ENCODE assay signal across 8 cellular contexts in genomic region chr22:50276143-50276542, GRCh38. TPM values are rescaled to one million over a fixed set of nuclear protein-coding genes. Genes with fewer than 3 reads are reported as not detected.
DNase-seq lines count a peak whose midpoint lies in the region; ATAC-seq and TF ChIP-seq lines count a peak whose summit lies in the region.

No MANE protein-coding gene starts in this region.

- H4K20me1 ChIP-seq in PC-9 (ENCODE audit: insufficient read depth) = peaks cover 26% of the 10 kb centered on the region

- no peaks in the 10 kb centered on the region for H3K9me3 ChIP-seq in PC-9 (ENCODE audit: insufficient read depth, low read depth)
- no peaks in the 10 kb centered on the region for H3K9me3 ChIP-seq in stomach

- H2AFZ ChIP-seq in PC-9 = no peak overlapping the region

- H3K4me2 ChIP-seq in PC-9 = no peak overlapping the region

- H3K4me1 ChIP-seq in PC-9 (replicated peaks; ENCODE audit: insufficient read depth) (peaks cover 28% of the 10 kb centered on the region), stomach (peaks cover 26 to 75% (median 50%) of the 10 kb centered on the region in 4 donors)

- BruUV-seq in PC-9 (replicated peaks; lab: Mats Ljungman, UMichigan) = no TSS peak

- H3K9me2 ChIP-seq in PC-9 (ENCODE audit: insufficient read depth) = no peaks in the 10 kb centered on the region

- H3K27ac ChIP-seq in PC-9 (no peak overlapping the region), stomach (peak overlapping the region; percentile 3 to 71 (median 46))

- TF ChIP-seq CTCF in PC-9 (conservative IDR thresholded peaks at IDR 0.05) (peak; percentile 72), cardiac fibroblast (IDR thresholded peaks at IDR 0.05; ENCODE audit: low read depth, low read length) (peak; percentile 35), stomach (IDR thresholded peaks at IDR 0.05) (peak in 4 of 7 experiments; percentile 36 to 94 (median 75))

- POLR2A ChIA-PET in PC-9 (lab: Charles Lee; ENCODE audit: unreplicated experiment) = no interaction called here

- 37 to 59% (median 52%) methylated on average over 20 to 25 of the region's 25 CpGs for WGBS in stomach, 5 donors

- no peak for TF ChIP-seq EP300 in stomach (IDR thresholded peaks at IDR 0.05)

- intact Hi-C loops in PC-9 (cut with micrococcal nuclease; ENCODE audit: unreplicated experiment) (no loop called here), stomach (cut with DNase I; ENCODE audit: low total_unique reads) (loop anchor here (5.0 kb wide), 1 partner anchor 61 kb away; no protein-coding TSS in a partner anchor)

- H3K79me2 ChIP-seq in PC-9 (ENCODE audit: low read depth) = peaks cover 12% of the 10 kb centered on the region

- CTCF ChIA-PET in PC-9 (lab: Charles Lee) = no interaction called here

- H3K27me3 ChIP-seq in PC-9 (ENCODE audit: insufficient read depth, low read depth) = no peaks in the 10 kb centered on the region
- H3K27me3 ChIP-seq in stomach = peaks cover 0 to 18% (median 3%) of the 10 kb centered on the region in 3 donors

- H3K36me3 ChIP-seq in PC-9 (ENCODE audit: low read depth) (peaks cover 55% of the 10 kb centered on the region), stomach (peaks cover 62 to 70% (median 64%) of the 10 kb centered on the region in 4 donors)

- TF ChIP-seq POLR2A in stomach (IDR thresholded peaks at IDR 0.05) = no peak

- H3K4me3 ChIP-seq in PC-9 (no peak overlapping the region), cardiac fibroblast (replicated peaks in 1 of 2; ENCODE audit: low read depth in 2 of 2, low read length in 2 of 2) (no peak overlapping the region), stomach (peak overlapping the region in 2 of 4 donors; percentile 6 to 7)

- DNase-seq in DMS53 (lab: John Stamatoyannopoulos, UW) (peak; percentile 76), DMS53 treated with DMSO at 0.1 percent for 48 hours (lab: John Stamatoyannopoulos, UW; ENCODE audit: unreplicated experiment) (no peak), PC-9 (no peak), cardiac fibroblast (ENCODE audit: low read depth in 2 of 2) (peak; percentile 56 to 75), kidney glomerular epithelial cell (lab: John Stamatoyannopoulos, UW) (peak; percentile 53), stomach (peak; percentile 81), islet precursor cell (no peak)

- H3F3A ChIP-seq in PC-9 (ENCODE audit: insufficient read depth, low read depth) = peaks cover 77% of the 10 kb centered on the region

- ATAC-seq in GM21619 (IDR thresholded peaks at IDR 0.05; ENCODE audit: unreplicated experiment) = peak; percentile 45

RNA-seq across cellular contexts. Expression of gene MAPK11, which starts 6.0 kb away (rescaled TPM):
- total RNA-seq in PC-9 (2021) = 5.5 and 10.0 TPM in 2 replicates
- 10 to 100 TPM in 1 of 5 donors, 1 to 10 TPM in 2, under 1 TPM in 1, not detected in 1; 0.29 to 10.1 (median 5.7) TPM for total RNA-seq in stomach
- 10 to 100 TPM in 2 of 3 donors, 1 to 10 TPM in 1; 8.5 to 13.6 (median 12.3) TPM for polyA plus RNA-seq in stomach

RNA-seq across cellular contexts. Expression of gene MAPK12, which starts 14.7 kb away (rescaled TPM):
- total RNA-seq in PC-9 (2021) (48.5 and 61.1 TPM in 2 replicates), stomach (10 to 100 TPM in 2 of 5 donors, 1 to 10 TPM in 3; 5.2 to 49.6 (median 9.3) TPM)
- 1 to 10 TPM; 4.7 to 9.3 (median 7.1) TPM for polyA plus RNA-seq in stomach

RNA-seq across cellular contexts. Expression of gene HDAC10, which starts 25.1 kb away (rescaled TPM):
- 80.5 and 101 TPM in 2 replicates for total RNA-seq in PC-9 (2021)
- total RNA-seq in stomach = 100 to 1,000 TPM in 2 of 5 donors, 10 to 100 TPM in 3; 15.4 to 156 (median 74.1) TPM
- 10 to 100 TPM; 24.7 to 41.4 (median 36.2) TPM for polyA plus RNA-seq in stomach

RNA-seq across cellular contexts. Expression of gene PLXNB2, which starts 31.3 kb away (rescaled TPM):
- total RNA-seq in PC-9 (2021) (250 and 260 TPM in 2 replicates), stomach (100 to 1,000 TPM; 105 to 648 (median 400) TPM)
- 100 to 1,000 TPM in 2 of 3 donors, 10 to 100 TPM in 1; 50.3 to 197 (median 147) TPM for polyA plus RNA-seq in stomach

RNA-seq across cellular contexts. Expression of gene TUBGCP6, which starts 31.3 kb away (rescaled TPM):
- total RNA-seq in PC-9 (2021) = 31.3 and 34.8 TPM in 2 replicates
- 100 to 1,000 TPM in 1 of 5 donors, 10 to 100 TPM in 4; 40.4 to 112 (median 91.5) TPM for total RNA-seq in stomach
- 10 to 100 TPM; 37.8 to 59.0 (median 38.8) TPM for polyA plus RNA-seq in stomach

Comparison
In these comparisons a context has a peak if more than half of its experiments do, and no peak if none do; other contexts are left out.
1. DNase-seq: peak in DMS53 (single experiment), cardiac fibroblast (2 of 2), kidney glomerular epithelial cell (single experiment) and stomach (single experiment); none in DMS53 treated with DMSO at 0.1 percent for 48 hours (single experiment), PC-9 (0 of 2) and islet precursor cell (single experiment).
2. Peak in every context shown above with its lines, with median percentiles within 50 percentile points of each other: CTCF ChIP-seq.